ENCODE assay signal across 17 cellular contexts in genomic region chr7:158237672-158238335, GRCh38.
DNase-seq lines count a peak whose midpoint lies in the region; ATAC-seq and TF ChIP-seq lines count a peak whose summit lies in the region.
"Had no signal": no experiment of that assay in that cellular context is flagged by ENCODE, and none has a peak within 500 bp of the region (broad histone marks: within the 10 kb centered on the region; RNA-seq: fewer than 3 reads in every experiment).

No MANE protein-coding gene starts in this region.

- no peaks in the 10 kb centered on the region for H3K36me3 Mint-ChIP-seq in activated CD8-positive, alpha-beta T cell treated with anti-CD3 and anti-CD28 coated beads, Interleukin-2, amount 10 ng/mL, durations not matched to agents 7 days and 5 days (ENCODE audit: low read depth)

- no peaks in the 10 kb centered on the region for H3K27me3 Mint-ChIP-seq in activated CD8-positive, alpha-beta T cell treated with anti-CD3 and anti-CD28 coated beads, Interleukin-2, amount 10 ng/mL, durations not matched to agents 7 days and 5 days (ENCODE audit: low read depth)
- H3K27me3 Mint-ChIP-seq: activated naive CD8-positive, alpha-beta T cell treated with anti-CD3 and anti-CD28 coated beads, Interleukin-2, amount 50 U/mL, for 24 hours had no signal

- H3K4me1 Mint-ChIP-seq in activated CD8-positive, alpha-beta T cell treated with anti-CD3 and anti-CD28 coated beads, Interleukin-2, amount 10 ng/mL, durations not matched to agents 7 days and 5 days (ENCODE audit: low read depth): no peaks in the 10 kb centered on the region
- H3K4me1 Mint-ChIP-seq: activated naive CD8-positive, alpha-beta T cell treated with anti-CD3 and anti-CD28 coated beads, Interleukin-2, amount 50 U/mL, for 24 hours had no signal

- H3K27ac ChIP-seq in SJCRH30 (no peak overlapping the region), stomach (no peak overlapping the region)
- H3K27ac ChIP-seq: left lung, transverse colon had no signal

- TF ChIP-seq CTCF in stomach (IDR thresholded peaks at IDR 0.05): no peak

- ATAC-seq in Right ventricle myocardium inferior (peak; percentile 31), left cardiac atrium (no peak)
- ATAC-seq in activated CD8-positive, alpha-beta T cell treated with anti-CD3 and anti-CD28 coated beads, Interleukin-2, amount 10 ng/mL, durations not matched to agents 7 days and 5 days: no peak
- ATAC-seq: activated naive CD8-positive, alpha-beta T cell treated with anti-CD3 and anti-CD28 coated beads, Interleukin-2, amount 50 U/mL, for 24 hours; left lung; stimulated activated naive CD8-positive, alpha-beta T cell treated with anti-CD3 and anti-CD28 coated beads, Interleukin-15, Interleukin-2, amounts not matched to agents 100 U/mL and 50 U/mL, for 24 hours had no signal

- no peak overlapping the region for H3K27ac Mint-ChIP-seq in activated CD8-positive, alpha-beta T cell treated with anti-CD3 and anti-CD28 coated beads, Interleukin-2, amount 10 ng/mL, durations not matched to agents 7 days and 5 days
- H3K27ac Mint-ChIP-seq: activated naive CD8-positive, alpha-beta T cell treated with anti-CD3 and anti-CD28 coated beads, Interleukin-2, amount 50 U/mL, for 24 hours; brain; progenitor cell of endocrine pancreas had no signal

- H3K4me3 ChIP-seq in SJCRH30 (no peak overlapping the region), stomach (no peak overlapping the region)
- H3K4me3 ChIP-seq: left lung, transverse colon had no signal

- POLR2A ChIA-PET in activated CD8-positive, alpha-beta T cell treated with anti-CD3 and anti-CD28 coated beads, Interleukin-2, amount 10 ng/mL, durations not matched to agents 7 days and 5 days (lab: Charles Lee): no interaction called here

- no peaks in the 10 kb centered on the region for H3K9me3 Mint-ChIP-seq in activated CD8-positive, alpha-beta T cell treated with anti-CD3 and anti-CD28 coated beads, Interleukin-2, amount 10 ng/mL, durations not matched to agents 7 days and 5 days (ENCODE audit: insufficient read depth)

- H3K9me3 ChIP-seq in SJCRH30 (replicated peaks) (0 out of 2 replicates have a peak, but pooled peaks cover 3% of the 10 kb centered on the region), stomach (peaks cover 0 to 8% (median 2%) of the 10 kb centered on the region in 4 donors)

- intact Hi-C loops in Right ventricle myocardium inferior (cut with DNase I): no loop called here
- intact Hi-C loops in left cardiac atrium (cut with DNase I): no loop called here
- intact Hi-C loops in stomach (cut with DNase I; ENCODE audit: low total_unique reads): no loop called here

- DNase-seq in Right ventricle myocardium inferior (ENCODE audit: missing footprints) (no peak), left cardiac atrium (no peak), NCI-H1417 treated with DMSO at 0.1 percent for 48 hours (lab: John Stamatoyannopoulos, UW) (peak; percentile 34), SJCRH30 (peak; percentile 32 to 57), stomach (peak; percentile 25), NOMO-1 treated with DMSO at 0.1 percent for 48 hours (lab: John Stamatoyannopoulos, UW; ENCODE audit: unreplicated experiment) (no peak), erythroblast (lab: John Stamatoyannopoulos, UW) (no peak)
- no peak for DNase-seq in activated CD8-positive, alpha-beta T cell treated with anti-CD3 and anti-CD28 coated beads, Interleukin-2, amount 10 ng/mL, durations not matched to agents 7 days and 5 days
- DNase-seq: activated CD4-positive, alpha-beta T cell treated with anti-CD3 and anti-CD28 coated beads for 4 hours; activated naive CD8-positive, alpha-beta T cell treated with anti-CD3 and anti-CD28 coated beads, Interleukin-2, amount 50 U/mL, for 24 hours; GOT3; stimulated activated CD4-positive, alpha-beta T cell treated with anti-CD3 and anti-CD28 coated beads, Interleukin-2, amount 100 ng/mL, for 24 hours; stimulated activated naive CD8-positive, alpha-beta T cell treated with anti-CD3 and anti-CD28 coated beads, Interleukin-15, Interleukin-2, amounts not matched to agents 100 U/mL and 50 U/mL, for 24 hours; transverse colon had no signal

- H3K36me3 ChIP-seq in SJCRH30 (no peaks in the 10 kb centered on the region), stomach (no peaks in the 10 kb centered on the region)
- H3K36me3 ChIP-seq: left lung, transverse colon had no signal

- TF ChIP-seq POLR2A in stomach (IDR thresholded peaks at IDR 0.05) (no peak), erythroblast (IDR thresholded peaks at IDR 0.05; ENCODE audit: low read length) (no peak)

- no peak overlapping the region for H3K4me3 Mint-ChIP-seq in activated CD8-positive, alpha-beta T cell treated with anti-CD3 and anti-CD28 coated beads, Interleukin-2, amount 10 ng/mL, durations not matched to agents 7 days and 5 days
- H3K4me3 Mint-ChIP-seq: activated naive CD8-positive, alpha-beta T cell treated with anti-CD3 and anti-CD28 coated beads, Interleukin-2, amount 50 U/mL, for 24 hours; brain had no signal

- no peak for TF ChIP-seq EP300 in stomach (IDR thresholded peaks at IDR 0.05)

- H3K4me1 ChIP-seq in SJCRH30 (no peaks in the 10 kb centered on the region; the same call in 1 of the 2 replicates), stomach (no peaks in the 10 kb centered on the region)
- H3K4me1 ChIP-seq: left lung, transverse colon had no signal

- CTCF ChIA-PET in activated CD8-positive, alpha-beta T cell treated with anti-CD3 and anti-CD28 coated beads, Interleukin-2, amount 10 ng/mL, durations not matched to agents 7 days and 5 days (lab: Charles Lee): no interaction called here

- 86 to 94% (median 90%) methylated on average over 19 to 27 of the region's 29 CpGs for WGBS in stomach, 5 donors

- H3K27me3 ChIP-seq in SJCRH30: peaks cover 20% of the 10 kb centered on the region
- H3K27me3 ChIP-seq in stomach: no peaks in the 10 kb centered on the region
- H3K27me3 ChIP-seq: left lung, transverse colon had no signal

Comparison
In these comparisons a context has a peak if more than half of its experiments do, and no peak if none do; other contexts are left out.
1. DNase-seq: peak in NCI-H1417 treated with DMSO at 0.1 percent for 48 hours (single experiment), SJCRH30 (2 of 2) and stomach (single experiment); none in Right ventricle myocardium inferior (single experiment), left cardiac atrium (single experiment), NOMO-1 treated with DMSO at 0.1 percent for 48 hours (single experiment), activated CD8-positive, alpha-beta T cell treated with anti-CD3 and anti-CD28 coated beads, Interleukin-2, amount 10 ng/mL, durations not matched to agents 7 days and 5 days (single experiment) and erythroblast (0 of 2).